ENCODE assay signal across 29 cellular contexts in the genomic region with DNA sequence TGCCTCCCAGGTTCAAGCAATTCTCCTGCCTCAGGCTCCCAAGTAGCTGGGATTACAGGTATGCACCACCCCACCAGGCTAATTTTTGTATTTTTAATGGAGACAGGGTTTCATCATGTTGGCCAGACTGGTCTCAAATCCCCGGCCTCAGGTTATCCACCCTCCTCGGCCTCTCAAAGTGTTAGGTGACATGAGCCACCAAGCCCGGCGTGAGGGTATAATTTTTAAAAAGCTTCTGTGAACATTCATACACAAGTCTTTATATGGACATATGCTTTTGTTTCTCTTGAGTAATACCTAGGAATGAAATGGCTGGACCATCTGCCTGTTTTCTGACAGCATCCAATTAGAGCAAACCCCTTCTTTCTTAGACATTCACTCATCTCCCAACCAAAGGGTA. TPM values are rescaled to one million over a fixed set of nuclear protein-coding genes. Genes with fewer than 3 reads are reported as not detected.
"Had no signal": no experiment of that assay in that cellular context is flagged by ENCODE, and none has a peak within 500 bp of the region (broad histone marks: within the 10 kb centered on the region; RNA-seq: fewer than 3 reads in every experiment).

No MANE protein-coding gene starts in this region.

- H3K79me2 ChIP-seq: parathyroid adenoma had no signal

- H3K4me1 ChIP-seq: neural progenitor cell, parathyroid adenoma, psoas muscle, right lobe of liver, sigmoid colon, suprapubic skin, testis, tibial artery, transverse colon, upper lobe of left lung, vagina had no signal

- ATAC-seq: naive thymus-derived CD4-positive, alpha-beta T cell; natural killer cell; psoas muscle; right cardiac atrium; right lobe of liver; stimulated activated effector memory CD8-positive, alpha-beta T cell treated with anti-CD3 and anti-CD28 coated beads, Interleukin-12 subunit alpha, Interleukin-12 subunit beta, amount 100 ng/mL, for 72 hours; stimulated activated naive B cell treated with anti-CD40 and anti-IgM and Interleukin-4, amounts not matched to agents 10 μg/mL and 1 μg/mL and 100 μg/mL, for 72 hours; stimulated activated naive CD8-positive, alpha-beta T cell treated with anti-CD3 and anti-CD28 coated beads, Interleukin-15, amount 100 ng/mL, for 72 hours; stimulated activated naive CD8-positive, alpha-beta T cell treated with anti-CD3 and anti-CD28 coated beads, Interleukin-15, Interleukin-2, amounts not matched to agents 100 U/mL and 50 U/mL, for 24 hours had no signal

- H3K4me2 ChIP-seq: neural progenitor cell had no signal

- DNase-seq: naive thymus-derived CD4-positive, alpha-beta T cell; natural killer cell; occipital lobe; ovary; posterior cingulate gyrus; psoas muscle; right cardiac atrium; right lobe of liver; sigmoid colon; small intestine; stimulated activated CD4-positive, alpha-beta T cell treated with anti-CD3 and anti-CD28 coated beads, Interleukin-15, amount 100 ng/mL, for 24 hours; stimulated activated CD4-positive, alpha-beta T cell treated with anti-CD3 and anti-CD28 coated beads, Interleukin-2, amount 100 ng/mL, for 24 hours; stimulated activated CD4-positive, alpha-beta T cell treated with anti-CD3 and anti-CD28 coated beads, Interleukin-2, amount 100 ng/mL, for 48 hours; stimulated activated CD4-positive, alpha-beta T cell treated with anti-CD3 and anti-CD28 coated beads, Interleukin-4, amount 100 ng/mL, for 24 hours; stimulated activated naive B cell treated with anti-CD40 and anti-IgM and Interleukin-4, amounts not matched to agents 10 μg/mL and 1 μg/mL and 100 μg/mL, for 72 hours; stimulated activated naive CD8-positive, alpha-beta T cell treated with anti-CD3 and anti-CD28 coated beads, Interleukin-15, amount 100 ng/mL, for 72 hours; stimulated activated naive CD8-positive, alpha-beta T cell treated with anti-CD3 and anti-CD28 coated beads, Interleukin-15, Interleukin-2, amounts not matched to agents 100 U/mL and 50 U/mL, for 24 hours; substantia nigra; testis; tibial artery; transverse colon; upper lobe of left lung had no signal

- H3K4me3 ChIP-seq: neural progenitor cell, ovary, psoas muscle, right lobe of liver, sigmoid colon, suprapubic skin, testis, tibial artery, transverse colon, upper lobe of left lung, vagina had no signal

- H3K36me3 ChIP-seq: neural progenitor cell, ovary, right lobe of liver, sigmoid colon, suprapubic skin, tibial artery, transverse colon, upper lobe of left lung, vagina had no signal

- H2AFZ ChIP-seq: neural progenitor cell, parathyroid adenoma had no signal

- H3K9ac ChIP-seq: neural progenitor cell, parathyroid adenoma had no signal

- H3K27ac ChIP-seq: neural progenitor cell, ovary, parathyroid adenoma, psoas muscle, right lobe of liver, sigmoid colon, suprapubic skin, testis, tibial artery, transverse colon, upper lobe of left lung, vagina had no signal

- H3K27me3 ChIP-seq: neural progenitor cell, ovary, right lobe of liver, sigmoid colon, suprapubic skin, testis, tibial artery, transverse colon, upper lobe of left lung, vagina had no signal

- H3K9me3 ChIP-seq: ovary, psoas muscle, right lobe of liver, sigmoid colon, suprapubic skin, testis, tibial artery, transverse colon, upper lobe of left lung, vagina had no signal

RNA-seq across cellular contexts. Expression of gene NAALAD2, which starts 14.3 kb away (rescaled TPM):
- polyA plus RNA-seq: naive thymus-derived CD4-positive, alpha-beta T cell had no signal

RNA-seq across cellular contexts. Expression of gene UBTFL1, which starts 34.4 kb away (rescaled TPM):
- polyA plus RNA-seq: naive thymus-derived CD4-positive, alpha-beta T cell; neural cell; ovary; psoas muscle; right cardiac atrium; sigmoid colon; small intestine; thymus had no signal
